Comparison of ENCODE assay signal across 1 cellular context in the genomic region with DNA sequence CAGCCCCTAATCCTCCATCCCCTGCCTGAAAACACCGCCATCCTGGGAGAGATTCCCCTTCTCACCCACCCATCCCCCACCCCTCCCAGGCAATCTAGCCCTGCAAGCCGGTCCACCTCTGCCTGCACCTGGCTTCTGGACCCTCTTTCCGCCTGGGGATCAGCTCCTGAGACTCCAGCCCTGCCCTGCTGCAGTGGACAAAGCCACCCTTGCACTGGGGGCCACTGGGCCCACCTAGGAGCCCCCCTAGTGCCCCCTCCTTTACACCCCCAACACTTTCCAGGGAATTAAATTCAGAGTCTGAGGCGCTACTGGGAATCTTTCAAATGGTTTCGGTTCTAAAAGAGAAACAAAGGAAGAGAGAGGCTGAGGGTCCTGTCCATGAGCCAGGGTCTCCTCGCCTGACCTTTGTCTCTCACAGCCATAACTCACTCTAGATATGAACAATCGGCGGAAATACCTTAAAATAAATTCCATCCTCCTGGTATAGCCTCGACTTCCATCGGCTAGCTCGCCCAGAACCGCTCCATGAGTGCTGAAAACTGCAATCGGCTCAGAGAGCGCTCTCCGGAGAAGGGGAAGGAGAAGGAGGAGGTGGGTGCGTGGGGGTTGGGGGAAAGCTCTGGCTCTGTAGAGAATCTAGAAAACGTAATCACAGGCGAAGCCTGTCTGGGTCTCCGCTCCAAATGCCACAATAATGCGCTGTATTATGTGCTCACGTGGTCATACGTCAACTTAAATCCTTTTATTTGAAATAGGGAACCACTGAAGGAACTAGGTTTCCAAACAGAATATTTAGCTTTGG.
TF ChIP-seq lines count a peak whose summit lies in the region.

No MANE protein-coding gene starts in this region.

TF ChIP-seq in HEK293, 187 proteins besides CTCF, POLR2A, EP300 and RAD21:
- TF ChIP-seq, protein P1, sequence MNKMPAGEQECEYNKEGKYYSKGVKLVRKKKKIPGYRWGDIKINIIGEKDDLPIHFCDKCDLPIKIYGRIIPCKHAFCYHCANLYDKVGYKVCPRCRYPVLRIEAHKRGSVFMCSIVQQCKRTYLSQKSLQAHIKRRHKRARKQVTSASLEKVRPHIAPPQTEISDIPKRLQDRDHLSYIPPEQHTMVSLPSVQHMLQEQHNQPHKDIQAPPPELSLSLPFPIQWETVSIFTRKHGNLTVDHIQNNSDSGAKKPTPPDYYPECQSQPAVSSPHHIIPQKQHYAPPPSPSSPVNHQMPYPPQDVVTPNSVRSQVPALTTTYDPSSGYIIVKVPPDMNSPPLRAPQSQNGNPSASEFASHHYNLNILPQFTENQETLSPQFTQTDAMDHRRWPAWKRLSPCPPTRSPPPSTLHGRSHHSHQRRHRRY (tag by site-specific recombination; IDR thresholded peaks at IDR 0.05) = no peak
- TF ChIP-seq ZNF777 (tag by site-specific recombination; IDR thresholded peaks at IDR 0.05; ENCODE audit: borderline replicate concordance) = no peak
- peak; percentile 47 for TF ChIP-seq ZBTB20 (tag by site-specific recombination; IDR thresholded peaks at IDR 0.05)
- TF ChIP-seq, protein P2, sequence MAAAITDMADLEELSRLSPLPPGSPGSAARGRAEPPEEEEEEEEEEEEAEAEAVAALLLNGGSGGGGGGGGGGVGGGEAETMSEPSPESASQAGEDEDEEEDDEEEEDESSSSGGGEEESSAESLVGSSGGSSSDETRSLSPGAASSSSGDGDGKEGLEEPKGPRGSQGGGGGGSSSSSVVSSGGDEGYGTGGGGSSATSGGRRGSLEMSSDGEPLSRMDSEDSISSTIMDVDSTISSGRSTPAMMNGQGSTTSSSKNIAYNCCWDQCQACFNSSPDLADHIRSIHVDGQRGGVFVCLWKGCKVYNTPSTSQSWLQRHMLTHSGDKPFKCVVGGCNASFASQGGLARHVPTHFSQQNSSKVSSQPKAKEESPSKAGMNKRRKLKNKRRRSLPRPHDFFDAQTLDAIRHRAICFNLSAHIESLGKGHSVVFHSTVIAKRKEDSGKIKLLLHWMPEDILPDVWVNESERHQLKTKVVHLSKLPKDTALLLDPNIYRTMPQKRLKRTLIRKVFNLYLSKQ (tag by site-specific recombination; IDR thresholded peaks at IDR 0.05; ENCODE audit: borderline replicate concordance) = no peak
- TF ChIP-seq, protein P3, sequence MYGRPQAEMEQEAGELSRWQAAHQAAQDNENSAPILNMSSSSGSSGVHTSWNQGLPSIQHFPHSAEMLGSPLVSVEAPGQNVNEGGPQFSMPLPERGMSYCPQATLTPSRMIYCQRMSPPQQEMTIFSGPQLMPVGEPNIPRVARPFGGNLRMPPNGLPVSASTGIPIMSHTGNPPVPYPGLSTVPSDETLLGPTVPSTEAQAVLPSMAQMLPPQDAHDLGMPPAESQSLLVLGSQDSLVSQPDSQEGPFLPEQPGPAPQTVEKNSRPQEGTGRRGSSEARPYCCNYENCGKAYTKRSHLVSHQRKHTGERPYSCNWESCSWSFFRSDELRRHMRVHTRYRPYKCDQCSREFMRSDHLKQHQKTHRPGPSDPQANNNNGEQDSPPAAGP (tag by site-specific recombination; IDR thresholded peaks at IDR 0.05) = no peak
- no peak for TF ChIP-seq EGR2 (tag by site-specific recombination; IDR thresholded peaks at IDR 0.05; ENCODE audit: low read depth)
- no peak for TF ChIP-seq ZFP37 (tag by site-specific recombination; IDR thresholded peaks at IDR 0.05)
- TF ChIP-seq IKZF3 (tag by site-specific recombination; IDR thresholded peaks at IDR 0.05) = 0 out of 2 replicates have a peak, but pooled peaks have one; percentile 40
- no peak for TF ChIP-seq ZNF473 (tag by site-specific recombination; IDR thresholded peaks at IDR 0.05)
- 0 out of 2 replicates have a peak, but pooled peaks have one; percentile 2 for TF ChIP-seq YY1 (tag by site-specific recombination; IDR thresholded peaks at IDR 0.05)
- no peak for TF ChIP-seq ZNF37A (tag by site-specific recombination; IDR thresholded peaks at IDR 0.05)
- TF ChIP-seq, protein P4, sequence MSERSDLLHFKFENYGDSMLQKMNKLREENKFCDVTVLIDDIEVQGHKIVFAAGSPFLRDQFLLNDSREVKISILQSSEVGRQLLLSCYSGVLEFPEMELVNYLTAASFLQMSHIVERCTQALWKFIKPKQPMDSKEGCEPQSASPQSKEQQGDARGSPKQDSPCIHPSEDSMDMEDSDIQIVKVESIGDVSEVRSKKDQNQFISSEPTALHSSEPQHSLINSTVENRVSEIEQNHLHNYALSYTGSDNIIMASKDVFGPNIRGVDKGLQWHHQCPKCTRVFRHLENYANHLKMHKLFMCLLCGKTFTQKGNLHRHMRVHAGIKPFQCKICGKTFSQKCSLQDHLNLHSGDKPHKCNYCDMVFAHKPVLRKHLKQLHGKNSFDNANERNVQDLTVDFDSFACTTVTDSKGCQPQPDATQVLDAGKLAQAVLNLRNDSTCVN (tag by site-specific recombination; optimal IDR thresholded peaks at IDR 0.05) = no peak
- TF ChIP-seq, protein P5, sequence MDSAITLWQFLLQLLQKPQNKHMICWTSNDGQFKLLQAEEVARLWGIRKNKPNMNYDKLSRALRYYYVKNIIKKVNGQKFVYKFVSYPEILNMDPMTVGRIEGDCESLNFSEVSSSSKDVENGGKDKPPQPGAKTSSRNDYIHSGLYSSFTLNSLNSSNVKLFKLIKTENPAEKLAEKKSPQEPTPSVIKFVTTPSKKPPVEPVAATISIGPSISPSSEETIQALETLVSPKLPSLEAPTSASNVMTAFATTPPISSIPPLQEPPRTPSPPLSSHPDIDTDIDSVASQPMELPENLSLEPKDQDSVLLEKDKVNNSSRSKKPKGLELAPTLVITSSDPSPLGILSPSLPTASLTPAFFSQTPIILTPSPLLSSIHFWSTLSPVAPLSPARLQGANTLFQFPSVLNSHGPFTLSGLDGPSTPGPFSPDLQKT (IDR thresholded peaks at IDR 0.05; ENCODE audit: borderline replicate concordance, low read depth, low read length) = no peak
- no peak for TF ChIP-seq ZBTB48 (tag by site-specific recombination; IDR thresholded peaks at IDR 0.05)
- no peak for TF ChIP-seq HOXA7 (CRISPR knock-in tag; IDR thresholded peaks at IDR 0.05; ENCODE audit: borderline replicate concordance)
- no peak for TF ChIP-seq ZNF214 (tag by site-specific recombination; IDR thresholded peaks at IDR 0.05; ENCODE audit: borderline replicate concordance)
- TF ChIP-seq ZNF776 (tag by site-specific recombination; IDR thresholded peaks at IDR 0.05; ENCODE audit: borderline replicate concordance) = no peak
- TF ChIP-seq ZNF501 (tag by site-specific recombination; IDR thresholded peaks at IDR 0.05) = no peak
- TF ChIP-seq, protein P6, sequence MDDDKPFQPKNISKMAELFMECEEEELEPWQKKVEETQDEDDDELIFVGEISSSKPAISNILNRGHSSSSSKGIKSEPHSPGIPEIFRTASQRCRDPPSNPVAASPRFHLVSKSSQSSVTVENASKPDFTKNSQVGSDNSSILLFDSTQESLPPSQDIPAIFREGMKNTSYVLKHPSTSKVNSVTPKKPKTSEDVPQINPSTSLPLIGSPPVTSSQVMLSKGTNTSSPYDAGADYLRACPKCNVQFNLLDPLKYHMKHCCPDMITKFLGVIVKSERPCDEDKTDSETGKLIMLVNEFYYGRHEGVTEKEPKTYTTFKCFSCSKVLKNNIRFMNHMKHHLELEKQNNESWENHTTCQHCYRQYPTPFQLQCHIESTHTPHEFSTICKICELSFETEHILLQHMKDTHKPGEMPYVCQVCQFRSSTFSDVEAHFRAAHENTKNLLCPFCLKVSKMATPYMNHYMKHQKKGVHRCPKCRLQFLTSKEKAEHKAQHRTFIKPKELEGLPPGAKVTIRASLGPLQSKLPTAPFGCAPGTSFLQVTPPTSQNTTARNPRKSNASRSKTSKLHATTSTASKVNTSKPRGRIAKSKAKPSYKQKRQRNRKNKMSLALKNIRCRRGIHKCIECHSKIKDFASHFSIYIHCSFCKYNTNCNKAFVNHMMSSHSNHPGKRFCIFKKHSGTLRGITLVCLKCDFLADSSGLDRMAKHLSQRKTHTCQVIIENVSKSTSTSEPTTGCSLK (tag by site-specific recombination; IDR thresholded peaks at IDR 0.05) = no peak
- TF ChIP-seq ZNF223 (tag by site-specific recombination; IDR thresholded peaks at IDR 0.05) = 0 out of 2 replicates have a peak, but pooled peaks have one; percentile 31
- TF ChIP-seq, protein P7, sequence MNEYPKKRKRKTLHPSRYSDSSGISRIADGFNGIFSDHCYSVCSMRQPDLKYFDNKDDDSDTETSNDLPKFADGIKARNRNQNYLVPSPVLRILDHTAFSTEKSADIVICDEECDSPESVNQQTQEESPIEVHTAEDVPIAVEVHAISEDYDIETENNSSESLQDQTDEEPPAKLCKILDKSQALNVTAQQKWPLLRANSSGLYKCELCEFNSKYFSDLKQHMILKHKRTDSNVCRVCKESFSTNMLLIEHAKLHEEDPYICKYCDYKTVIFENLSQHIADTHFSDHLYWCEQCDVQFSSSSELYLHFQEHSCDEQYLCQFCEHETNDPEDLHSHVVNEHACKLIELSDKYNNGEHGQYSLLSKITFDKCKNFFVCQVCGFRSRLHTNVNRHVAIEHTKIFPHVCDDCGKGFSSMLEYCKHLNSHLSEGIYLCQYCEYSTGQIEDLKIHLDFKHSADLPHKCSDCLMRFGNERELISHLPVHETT (tag by site-specific recombination; IDR thresholded peaks at IDR 0.05) = no peak
- no peak for TF ChIP-seq ZNF600 (tag by site-specific recombination; IDR thresholded peaks at IDR 0.05)
- no peak for TF ChIP-seq ZNF701 (tag by site-specific recombination; IDR thresholded peaks at IDR 0.05)
- TF ChIP-seq FEZF1 (tag by site-specific recombination; IDR thresholded peaks at IDR 0.05) = no peak
- TF ChIP-seq HOXC10 (CRISPR knock-in tag; IDR thresholded peaks at IDR 0.05) = no peak
- TF ChIP-seq ZSCAN16 (tag by site-specific recombination; IDR thresholded peaks at IDR 0.05) = no peak
- TF ChIP-seq, protein P8, sequence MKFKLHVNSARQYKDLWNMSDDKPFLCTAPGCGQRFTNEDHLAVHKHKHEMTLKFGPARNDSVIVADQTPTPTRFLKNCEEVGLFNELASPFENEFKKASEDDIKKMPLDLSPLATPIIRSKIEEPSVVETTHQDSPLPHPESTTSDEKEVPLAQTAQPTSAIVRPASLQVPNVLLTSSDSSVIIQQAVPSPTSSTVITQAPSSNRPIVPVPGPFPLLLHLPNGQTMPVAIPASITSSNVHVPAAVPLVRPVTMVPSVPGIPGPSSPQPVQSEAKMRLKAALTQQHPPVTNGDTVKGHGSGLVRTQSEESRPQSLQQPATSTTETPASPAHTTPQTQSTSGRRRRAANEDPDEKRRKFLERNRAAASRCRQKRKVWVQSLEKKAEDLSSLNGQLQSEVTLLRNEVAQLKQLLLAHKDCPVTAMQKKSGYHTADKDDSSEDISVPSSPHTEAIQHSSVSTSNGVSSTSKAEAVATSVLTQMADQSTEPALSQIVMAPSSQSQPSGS (tag by site-specific recombination; IDR thresholded peaks at IDR 0.05; ENCODE audit: low read depth) = no peak
- TF ChIP-seq, protein P9, sequence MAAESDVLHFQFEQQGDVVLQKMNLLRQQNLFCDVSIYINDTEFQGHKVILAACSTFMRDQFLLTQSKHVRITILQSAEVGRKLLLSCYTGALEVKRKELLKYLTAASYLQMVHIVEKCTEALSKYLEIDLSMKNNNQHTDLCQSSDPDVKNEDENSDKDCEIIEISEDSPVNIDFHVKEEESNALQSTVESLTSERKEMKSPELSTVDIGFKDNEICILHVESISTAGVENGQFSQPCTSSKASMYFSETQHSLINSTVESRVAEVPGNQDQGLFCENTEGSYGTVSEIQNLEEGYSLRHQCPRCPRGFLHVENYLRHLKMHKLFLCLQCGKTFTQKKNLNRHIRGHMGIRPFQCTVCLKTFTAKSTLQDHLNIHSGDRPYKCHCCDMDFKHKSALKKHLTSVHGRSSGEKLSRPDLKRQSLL (tag by site-specific recombination; IDR thresholded peaks at IDR 0.05) = no peak
- TF ChIP-seq GLIS2 (tag by site-specific recombination; IDR thresholded peaks at IDR 0.05) = no peak
- TF ChIP-seq KLF16 (tag by site-specific recombination; IDR thresholded peaks at IDR 0.05) = no peak
- TF ChIP-seq MEIS1 (CRISPR knock-in tag; IDR thresholded peaks at IDR 0.05; ENCODE audit: borderline replicate concordance) = no peak
- TF ChIP-seq, protein P10, sequence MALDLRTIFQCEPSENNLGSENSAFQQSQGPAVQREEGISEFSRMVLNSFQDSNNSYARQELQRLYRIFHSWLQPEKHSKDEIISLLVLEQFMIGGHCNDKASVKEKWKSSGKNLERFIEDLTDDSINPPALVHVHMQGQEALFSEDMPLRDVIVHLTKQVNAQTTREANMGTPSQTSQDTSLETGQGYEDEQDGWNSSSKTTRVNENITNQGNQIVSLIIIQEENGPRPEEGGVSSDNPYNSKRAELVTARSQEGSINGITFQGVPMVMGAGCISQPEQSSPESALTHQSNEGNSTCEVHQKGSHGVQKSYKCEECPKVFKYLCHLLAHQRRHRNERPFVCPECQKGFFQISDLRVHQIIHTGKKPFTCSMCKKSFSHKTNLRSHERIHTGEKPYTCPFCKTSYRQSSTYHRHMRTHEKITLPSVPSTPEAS (tag by site-specific recombination; IDR thresholded peaks at IDR 0.05) = no peak
- no peak for TF ChIP-seq ZNF76 (tag by site-specific recombination; IDR thresholded peaks at IDR 0.05; ENCODE audit: borderline replicate concordance, low read depth)
